Comparison of ENCODE assay signal across 8 cellular contexts in genomic region chr21:32772281-32773047, GRCh38. TPM values are rescaled to one million over a fixed set of nuclear protein-coding genes. Genes with fewer than 3 reads are reported as not detected.
DNase-seq lines count a peak whose midpoint lies in the region; ATAC-seq and TF ChIP-seq lines count a peak whose summit lies in the region.

No MANE protein-coding gene starts in this region.

- no peak for ATAC-seq in GM18861 (IDR thresholded peaks at IDR 0.05; ENCODE audit: unreplicated experiment)

- H3K4me1 Mint-ChIP-seq in endothelial cell (ENCODE audit: unreplicated experiment) = peaks cover 26% of the 10 kb centered on the region
- H3K4me1 Mint-ChIP-seq in nephron = peaks cover 28% of the 10 kb centered on the region

- H3K4me3 Mint-ChIP-seq in endothelial cell (ENCODE audit: unreplicated experiment) (peak overlapping the region; percentile 98), nephron (peak overlapping the region; percentile 88 to 97 (median 93))

- H3K4me3 ChIP-seq in GM12875 (ENCODE audit: low read depth, low read length) = peak overlapping the region; percentile 92

- DNase-seq in NCI-H2196 (lab: John Stamatoyannopoulos, UW; ENCODE audit: unreplicated experiment) (peak; percentile 34), endothelial cell (ENCODE audit: low spot score) (peak; percentile 7), stromal cell of bone marrow (ENCODE audit: low read depth) (peak; percentile 31), dedifferentiated amniotic fluid mesenchymal stem cell (ENCODE audit: extremely low spot score) (no peak)
- DNase-seq in activated CD8-positive, alpha-beta memory T cell treated with anti-CD3 and anti-CD28 coated beads for 24 hours = peak; percentile 79

- peaks cover 7% of the 10 kb centered on the region for H3K27me3 Mint-ChIP-seq in endothelial cell (ENCODE audit: unreplicated experiment)
- H3K27me3 Mint-ChIP-seq in nephron (ENCODE audit: low read depth) = no peaks in the 10 kb centered on the region

- no peaks in the 10 kb centered on the region for H3K9me3 Mint-ChIP-seq in endothelial cell (ENCODE audit: unreplicated experiment)
- no peaks in the 10 kb centered on the region for H3K9me3 Mint-ChIP-seq in nephron

- TF ChIP-seq CTCF in GM12875 (IDR thresholded peaks at IDR 0.05; ENCODE audit: borderline replicate concordance, insufficient read depth, low read depth, low read length) = no peak
- TF ChIP-seq CTCF in endothelial cell (IDR thresholded peaks at IDR 0.05; ENCODE audit: unreplicated experiment) = no peak
- TF ChIP-seq CTCF in nephron (IDR thresholded peaks at IDR 0.05; ENCODE audit: unreplicated experiment in 3 of 3) = no peak

- peak overlapping the region; percentile 96 for H3K27ac Mint-ChIP-seq in endothelial cell (ENCODE audit: unreplicated experiment)
- H3K27ac Mint-ChIP-seq in nephron = peak overlapping the region; percentile 89 to 96 (median 93)

- H3K36me3 Mint-ChIP-seq in endothelial cell (ENCODE audit: low read depth, unreplicated experiment) (peaks cover 14% of the 10 kb centered on the region), nephron (ENCODE audit: low read depth) (peaks cover 15% of the 10 kb centered on the region)

RNA-seq across cellular contexts. Expression of gene PAXBP1, which starts 0.9 kb away (rescaled TPM):
- total RNA-seq in endothelial cell (ENCODE audit: unreplicated experiment) = 51.5 TPM

RNA-seq across cellular contexts. Expression of gene SYNJ1, which starts 44.7 kb away (rescaled TPM):
- total RNA-seq in endothelial cell (ENCODE audit: unreplicated experiment) = 23.0 TPM
